ENCODE assay signal across 10 cellular contexts in the genomic region with DNA sequence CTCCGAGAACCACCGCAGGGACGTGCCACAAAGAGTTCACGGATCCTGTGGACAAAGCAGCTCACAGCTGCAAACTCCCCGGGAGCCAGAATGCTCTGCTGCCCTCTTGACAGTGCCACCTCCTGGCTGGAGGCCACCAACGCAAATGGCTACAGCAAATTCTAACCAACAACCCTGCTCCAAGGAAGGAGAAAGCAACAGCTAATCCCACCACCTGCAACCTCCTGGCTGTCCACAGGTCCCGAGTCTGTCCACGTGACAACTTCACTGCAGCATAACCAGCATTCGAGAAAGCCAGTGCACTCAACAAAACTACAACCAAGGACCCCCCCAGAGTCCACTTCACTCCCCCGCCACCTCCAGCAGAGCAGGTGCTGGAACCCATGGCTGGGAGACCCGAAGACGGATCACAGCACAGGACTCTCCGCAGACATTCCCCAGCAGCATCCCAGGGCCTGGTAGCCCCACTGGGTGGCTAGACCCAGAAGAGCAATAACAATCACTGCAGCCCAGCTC. TPM values are rescaled to one million over a fixed set of nuclear protein-coding genes. Genes with fewer than 3 reads are reported as not detected.
DNase-seq lines count a peak whose midpoint lies in the region; ATAC-seq and TF ChIP-seq lines count a peak whose summit lies in the region.
"Had no signal": no experiment of that assay in that cellular context is flagged by ENCODE, and none has a peak within 500 bp of the region (broad histone marks: within the 10 kb centered on the region; RNA-seq: fewer than 3 reads in every experiment).

No MANE protein-coding gene starts in this region.

- H3K79me1 ChIP-seq in IMR-90 (ENCODE audit: low read depth in 1 of 2, low read length in 2 of 2), result peaks cover 17 to 52% of the 10 kb centered on the region in 2 experiments
- peaks cover 15% of the 10 kb centered on the region for H3K79me1 ChIP-seq in neuronal stem cell (ENCODE audit: low read depth, low read length)

- POLR2A ChIA-PET in IMR-90 (lab: Charles Lee; ENCODE audit: unreplicated experiment), result no interaction called here

- peaks cover 57% of the 10 kb centered on the region for H4K20me1 ChIP-seq in IMR-90 (ENCODE audit: insufficient read depth, low read length)

- H2BK5ac ChIP-seq in IMR-90 (ENCODE audit: low read depth, low read length, poor library complexity, severe bottlenecking) (no peak overlapping the region), neuronal stem cell (ENCODE audit: low read length) (no peak overlapping the region)

- no peak overlapping the region for H3K56ac ChIP-seq in IMR-90 (ENCODE audit: extremely low read depth, insufficient read depth, low read length)

- H2BK15ac ChIP-seq in IMR-90 (ENCODE audit: low read depth, low read length) (no peak overlapping the region), neuronal stem cell (ENCODE audit: low read length) (no peak overlapping the region)

- no peak for TF ChIP-seq POLR2A in IMR-90 (IDR thresholded peaks at IDR 0.05; ENCODE audit: low read depth, low read length)

- H3K9ac ChIP-seq in IMR-90 (ENCODE audit: low read depth, low read length) (no peak overlapping the region), neuronal stem cell (ENCODE audit: low read depth, low read length, poor library complexity) (no peak overlapping the region)

- H3K27ac ChIP-seq in IMR-90 (ENCODE audit: insufficient read depth, low read length) (no peak overlapping the region), brain microvascular endothelial cell (no peak overlapping the region), neuronal stem cell (replicated peaks; ENCODE audit: low read length) (no peak overlapping the region)

- no peak overlapping the region for H4K91ac ChIP-seq in IMR-90 (ENCODE audit: insufficient read depth, low read depth, low read length)
- no peak overlapping the region for H4K91ac ChIP-seq in neuronal stem cell (ENCODE audit: low read depth, low read length, poor library complexity)

- H2BK120ac ChIP-seq in IMR-90 (ENCODE audit: low read depth, low read length), result no peak overlapping the region
- H2BK120ac ChIP-seq in neuronal stem cell (ENCODE audit: low read depth, low read length), result no peak overlapping the region

- DNase-seq in SHP77 (lab: John Stamatoyannopoulos, UW) (peak; percentile 25 to 32), SHP77 treated with DMSO at 0.1 percent for 48 hours (lab: John Stamatoyannopoulos, UW) (no peak), IMR-90 (no peak), brain microvascular endothelial cell (no peak), neuronal stem cell (ENCODE audit: low spot score) (no peak), NCI-H2107 (lab: John Stamatoyannopoulos, UW) (no peak), NCI-H2029 (lab: John Stamatoyannopoulos, UW) (no peak), KBM-7 (no peak)
- DNase-seq: ACHN, NCI-H526 had no signal

- no peaks in the 10 kb centered on the region for H3K9me3 ChIP-seq in IMR-90 (ENCODE audit: control insufficient read depth, insufficient read depth, low read length)
- peaks cover 14 to 54% of the 10 kb centered on the region in 2 donors for H3K9me3 ChIP-seq in neuronal stem cell (replicated peaks in 1 of 2; ENCODE audit: control insufficient read depth in 2 of 2, insufficient read depth in 1 of 2, low read depth in 1 of 2, low read length in 2 of 2)

- H2AFZ ChIP-seq in IMR-90 (replicated peaks; ENCODE audit: low read length, poor library complexity) (no peak overlapping the region), neuronal stem cell (ENCODE audit: low read length) (no peak overlapping the region)

- dilution Hi-C loops in IMR-90 (cut with HindIII; ENCODE audit: low sequenced_read_pairs, unreplicated experiment), result no loop called here

- in situ Hi-C loops in IMR-90 (cut with MboI; ENCODE audit: low sequenced_read_pairs), result no loop called here
- in situ Hi-C loops in brain microvascular endothelial cell (cut with HindIII; ENCODE audit: low pct_ligation_motif_present, low sequenced_read_pairs), result no loop called here
- in situ Hi-C loops in KBM-7 (cut with MboI; ENCODE audit: low pct_unique_long_range_greater_than_20kb, low sequenced_read_pairs), result no loop called here

- H4K8ac ChIP-seq in IMR-90 (ENCODE audit: low read depth in 2 of 2, low read length in 2 of 2) (no peak overlapping the region), neuronal stem cell (ENCODE audit: low read depth, low read length) (no peak overlapping the region)

- no peak overlapping the region for H2AK9ac ChIP-seq in IMR-90 (replicated peaks; ENCODE audit: low read depth, low read length, poor library complexity)

- H3K23ac ChIP-seq in IMR-90 (ENCODE audit: low read depth, low read length), result no peak overlapping the region
- peak overlapping the region; percentile 55 for H3K23ac ChIP-seq in neuronal stem cell (ENCODE audit: low read depth, low read length, poor library complexity)

- no peaks in the 10 kb centered on the region for H3K4me1 ChIP-seq in IMR-90 (ENCODE audit: control insufficient read depth, insufficient read depth, low read length)
- H3K4me1 ChIP-seq in neuronal stem cell (ENCODE audit: control insufficient read depth in 2 of 2, insufficient read depth in 1 of 2, low read depth in 1 of 2, low read length in 2 of 2), result no peaks in the 10 kb centered on the region

- whole genome bisulfite sequencing in IMR-90 (ENCODE audit: extremely low coverage in 2 of 2, insufficient read length in 1 of 2), 2 experiments, result 100% methylated on average over 3 of the region's 13 CpGs; no CpG with 5 or more reads in 1 of the 2 experiments
- WGBS in neuronal stem cell (ENCODE audit: extremely low coverage in 2 of 2, insufficient read length in 2 of 2, insufficient replicate concordance in 1 of 2), 2 donors, result no CpG with 5 or more reads among the region's 13 CpGs

- intact Hi-C loops in IMR-90 (cut with micrococcal nuclease), result no loop called here

- no peak overlapping the region for H3K4me3 ChIP-seq in IMR-90 (ENCODE audit: insufficient read depth, low read depth, low read length)
- no peak overlapping the region for H3K4me3 ChIP-seq in brain microvascular endothelial cell (ENCODE audit: low read depth, low read length)
- H3K4me3 ChIP-seq in neuronal stem cell (ENCODE audit: low read length in 2 of 2), result no peak overlapping the region

- ATAC-seq in IMR-90 (ENCODE audit: low read depth), result peak; percentile 21; the same call in 1 of the 2 replicates

- TF ChIP-seq RAD21 in IMR-90 (IDR thresholded peaks at IDR 0.05; ENCODE audit: low read length), result no peak

- H3K4ac ChIP-seq in IMR-90 (ENCODE audit: low read depth, low read length), result no peak overlapping the region
- H3K4ac ChIP-seq in neuronal stem cell (ENCODE audit: low read length), result no peak overlapping the region

- H3K36me3 ChIP-seq in IMR-90 (ENCODE audit: control insufficient read depth, insufficient read depth, low read length), result peaks cover 45% of the 10 kb centered on the region
- peaks cover 66% of the 10 kb centered on the region for H3K36me3 ChIP-seq in brain microvascular endothelial cell (replicated peaks)
- peaks cover 50 to 85% of the 10 kb centered on the region in 2 donors for H3K36me3 ChIP-seq in neuronal stem cell (replicated peaks in 1 of 2; ENCODE audit: control insufficient read depth in 2 of 2, insufficient read depth in 2 of 2, low read length in 2 of 2)

- BruUV-seq in IMR-90 (replicated peaks; lab: Mats Ljungman, UMichigan), result no TSS peak

- no peak overlapping the region for H2BK20ac ChIP-seq in IMR-90 (ENCODE audit: low read depth, low read length)

- no peak overlapping the region for H3K14ac ChIP-seq in IMR-90 (replicated peaks; ENCODE audit: low read depth, low read length)
- no peak overlapping the region for H3K14ac ChIP-seq in neuronal stem cell (ENCODE audit: low read length)

- H2AK5ac ChIP-seq in IMR-90 (ENCODE audit: low read depth, low read length), result no peak overlapping the region
- no peak overlapping the region for H2AK5ac ChIP-seq in neuronal stem cell (ENCODE audit: low read depth, low read length)

- H4K5ac ChIP-seq in IMR-90 (ENCODE audit: low read depth, low read length), result no peak overlapping the region

- H2BK12ac ChIP-seq in neuronal stem cell (ENCODE audit: low read length), result no peak overlapping the region

- H3K18ac ChIP-seq in IMR-90 (ENCODE audit: low read depth, low read length) (no peak overlapping the region), neuronal stem cell (ENCODE audit: low read length) (no peak overlapping the region)

- CTCF ChIA-PET in IMR-90 (lab: Yijun Ruan, JAX), result no interaction called here

- TF ChIP-seq CTCF in IMR-90 (conservative IDR thresholded peaks at IDR 0.05; ENCODE audit: low read depth, low read length) (peak; percentile 21; the same call in 1 of the 2 replicates), brain microvascular endothelial cell (IDR thresholded peaks at IDR 0.05; ENCODE audit: low read depth, low read length, missing control alignments) (peak; percentile 66)

- H3K27me3 ChIP-seq in IMR-90 (ENCODE audit: control insufficient read depth, insufficient read depth, low read length), result no peaks in the 10 kb centered on the region
- H3K27me3 ChIP-seq in brain microvascular endothelial cell (replicated peaks), result no peaks in the 10 kb centered on the region
- H3K27me3 ChIP-seq in neuronal stem cell (ENCODE audit: control insufficient read depth in 3 of 3, insufficient read depth in 3 of 3, low read depth in 1 of 3, low read length in 3 of 3), result no peaks in the 10 kb centered on the region

- H3K9me1 ChIP-seq in IMR-90 (ENCODE audit: insufficient read depth, low read length), result no peaks in the 10 kb centered on the region

- H3K4me2 ChIP-seq in IMR-90 (ENCODE audit: low read depth, low read length) (no peak overlapping the region), neuronal stem cell (ENCODE audit: insufficient read depth, low read length, poor library complexity, severe bottlenecking) (no peak overlapping the region)

TF ChIP-seq in IMR-90, 13 proteins besides CTCF, POLR2A, EP300 and RAD21:
- TF ChIP-seq RFX5 (IDR thresholded peaks at IDR 0.05; ENCODE audit: low read depth, low read length) (no peak), SMC3 (IDR thresholded peaks at IDR 0.05; ENCODE audit: low read depth, low read length) (peak; percentile 18; the same call in 1 of the 2 replicates)

RNA-seq across cellular contexts. Expression of a gene that starts 17.3 kb away (rescaled TPM):
- total RNA-seq in IMR-90 (2012; rRNA removed), result 18.8 and 23.9 TPM in 2 replicates
- polyA plus RNA-seq in IMR-90 (2012; rRNA removed), result 58.5 and 59.3 TPM in 2 replicates
- 46.5 and 53.6 TPM in 2 replicates for polyA plus RNA-seq in IMR-90 (2012; cell fraction: cytosol; rRNA removed)
- 236 and 251 TPM in 2 replicates for polyA plus RNA-seq in IMR-90 (2012; cell fraction: nucleus; rRNA removed; ENCODE audit: low replicate concordance)
- 33.3 TPM for polyA plus RNA-seq in neuronal stem cell (2013, experiment 1 of 2)
- 32.4 TPM for polyA plus RNA-seq in neuronal stem cell (2013, experiment 2 of 2)

Comparison
In these comparisons a context has a peak if more than half of its experiments do, and no peak if none do; other contexts are left out.
1. DNase-seq: peak in SHP77 (2 of 2); none in SHP77 treated with DMSO at 0.1 percent for 48 hours (single experiment), IMR-90 (single experiment), brain microvascular endothelial cell (single experiment), neuronal stem cell (single experiment), NCI-H2107 (single experiment), NCI-H2029 (single experiment) and KBM-7 (single experiment).